ENCODE assay signal across 38 cellular contexts in the genomic region with DNA sequence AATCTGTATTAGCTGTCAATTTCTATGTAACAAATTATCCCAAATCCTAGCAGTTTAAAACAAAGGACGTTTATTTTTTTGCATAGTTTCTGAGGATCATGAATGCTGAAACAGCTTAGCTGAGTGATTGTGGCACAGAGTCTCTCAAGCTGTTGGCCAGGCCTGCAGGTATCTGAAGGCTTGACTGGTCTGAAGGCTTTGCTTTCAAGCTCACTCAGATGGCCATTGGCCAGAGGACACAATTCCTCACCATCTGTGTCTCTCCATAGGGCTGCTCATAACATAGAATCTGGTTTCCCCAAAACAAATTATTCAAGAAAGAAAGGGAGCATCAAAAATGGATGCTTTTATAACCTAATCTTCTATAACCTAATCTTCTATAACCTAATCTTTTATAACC. TPM values are rescaled to one million over a fixed set of nuclear protein-coding genes. Genes with fewer than 3 reads are reported as not detected.
"Had no signal": no experiment of that assay in that cellular context is flagged by ENCODE, and none has a peak within 500 bp of the region (broad histone marks: within the 10 kb centered on the region; RNA-seq: fewer than 3 reads in every experiment).

No MANE protein-coding gene starts in this region.

- H3K9me3 Mint-ChIP-seq: activated CD4-positive, alpha-beta memory T cell treated with anti-CD3 and anti-CD28 coated beads for 36 hours; activated CD4-positive, alpha-beta T cell treated with anti-CD3 and anti-CD28 coated beads, Interleukin-2, amount 10 ng/mL, durations not matched to agents 24 days and 14 days; activated CD8-positive, alpha-beta T cell treated with anti-CD3 and anti-CD28 coated beads for 36 hours; activated naive CD4-positive, alpha-beta T cell treated with anti-CD3 and anti-CD28 coated beads for 36 hours; activated T-helper 1 cell treated with anti-CD3 and anti-CD28 coated beads, Interleukin-12 subunit alpha, Interleukin-12 subunit beta, Interleukin-2, Interleukin-4 antibody, amounts not matched to agents 30 ng/mL and 10 ng/mL and 1 ng/mL, durations not matched to agents 14 hours and 24 hours and 36 hours; activated T-helper 17 cell treated with anti-CD3 and anti-CD28 coated beads, Interleukin-2, amount 50 U/mL, for 72 hours; T-helper 1 cell treated with Interleukin-12 subunit alpha and Interleukin-12 subunit beta and Interleukin-4 antibody, amounts not matched to agents 30 μg/mL and 1 μg/mL, for 36 hours; T-helper 2 cell treated with Interferon-gamma antibody and Interleukin-4, amounts not matched to agents 5 μg/mL and 100 μg/mL, for 36 hours had no signal

- H3K4me3 ChIP-seq: adrenal gland, body of pancreas, breast epithelium, colonic mucosa had no signal

- FAIRE-seq: astrocyte, TTC549 had no signal

- H3K36me3 Mint-ChIP-seq: activated CD4-positive, alpha-beta memory T cell treated with anti-CD3 and anti-CD28 coated beads for 36 hours; activated naive CD8-positive, alpha-beta T cell treated with anti-CD3 and anti-CD28 coated beads for 36 hours had no signal

- H3K27me3 ChIP-seq: adrenal gland, body of pancreas, brain microvascular endothelial cell, breast epithelium, colonic mucosa had no signal

- H3K4me1 Mint-ChIP-seq: activated B cell treated with CpG ODN at 0.5 μM for 24 hours; activated CD4-positive, alpha-beta T cell treated with anti-CD3 and anti-CD28 coated beads, Interleukin-2, amount 10 ng/mL, durations not matched to agents 24 days and 14 days; activated naive CD8-positive, alpha-beta T cell treated with anti-CD3 and anti-CD28 coated beads for 36 hours; activated T-helper 17 cell treated with anti-CD3 and anti-CD28 coated beads, Interleukin-2, amount 50 U/mL, for 72 hours had no signal

- H3K27me3 Mint-ChIP-seq: activated B cell treated with CpG ODN at 0.5 μM for 24 hours; activated CD4-positive, alpha-beta memory T cell treated with anti-CD3 and anti-CD28 coated beads for 36 hours; activated CD4-positive, alpha-beta T cell treated with anti-CD3 and anti-CD28 coated beads, Interleukin-2, amount 10 ng/mL, durations not matched to agents 24 days and 14 days; activated CD8-positive, alpha-beta T cell treated with anti-CD3 and anti-CD28 coated beads for 36 hours; activated naive CD8-positive, alpha-beta T cell treated with anti-CD3 and anti-CD28 coated beads for 36 hours had no signal

- H3K9me3 ChIP-seq: adrenal gland, body of pancreas, breast epithelium, colonic mucosa had no signal

- H3K4me1 ChIP-seq: adrenal gland, body of pancreas, breast epithelium, colonic mucosa had no signal

- H3K4me3 Mint-ChIP-seq: activated B cell treated with CpG ODN at 0.5 μM for 24 hours; activated CD4-positive, alpha-beta memory T cell treated with anti-CD3 and anti-CD28 coated beads for 36 hours; activated CD4-positive, alpha-beta T cell treated with anti-CD3 and anti-CD28 coated beads, Interleukin-2, amount 10 ng/mL, durations not matched to agents 24 days and 14 days; activated CD8-positive, alpha-beta T cell treated with anti-CD3 and anti-CD28 coated beads for 36 hours; activated naive CD4-positive, alpha-beta T cell treated with anti-CD3 and anti-CD28 coated beads for 36 hours; activated naive CD8-positive, alpha-beta T cell treated with anti-CD3 and anti-CD28 coated beads for 36 hours; activated T-cell treated with anti-CD3 and anti-CD28 coated beads, Interleukin-2, amount 50 U/mL, for 4 hours; activated T-cell treated with anti-CD3 and anti-CD28 coated beads, Interleukin-2, amount 50 U/mL, for 72 hours; activated T-helper 1 cell treated with anti-CD3 and anti-CD28 coated beads, Interleukin-12 subunit alpha, Interleukin-12 subunit beta, Interleukin-2, Interleukin-4 antibody, amounts not matched to agents 30 ng/mL and 10 ng/mL and 1 ng/mL, durations not matched to agents 14 hours and 24 hours and 36 hours; activated T-helper 17 cell treated with anti-CD3 and anti-CD28 coated beads, Interleukin-2, amount 50 U/mL, for 72 hours; T-helper 1 cell treated with Interleukin-12 subunit alpha and Interleukin-12 subunit beta and Interleukin-4 antibody, amounts not matched to agents 30 μg/mL and 1 μg/mL, for 36 hours; T-helper 2 cell treated with Interferon-gamma antibody and Interleukin-4, amounts not matched to agents 5 μg/mL and 100 μg/mL, for 36 hours had no signal

- DNase-seq: activated B cell treated with CpG ODN at 0.5 μM for 24 hours; activated CD4-positive, alpha-beta memory T cell treated with anti-CD3 and anti-CD28 coated beads for 36 hours; activated CD4-positive, alpha-beta T cell treated with anti-CD3 and anti-CD28 coated beads for 4 hours; activated CD4-positive, alpha-beta T cell treated with anti-CD3 and anti-CD28 coated beads, Interleukin-2, amount 10 ng/mL, durations not matched to agents 24 days and 14 days; activated CD4-positive, alpha-beta T cell treated with anti-CD3 and anti-CD28 coated beads, Interleukin-2, amount 50 U/mL, for 1 hour; activated CD4-positive, alpha-beta T cell treated with anti-CD3 and anti-CD28 coated beads, Interleukin-2, amount 50 U/mL, for 4 hours; activated CD4-positive, CD25-positive, alpha-beta regulatory T cell treated with anti-CD3 and anti-CD28 coated beads, Interleukin-2, amount 50 U/mL, for 72 hours; activated CD8-positive, alpha-beta memory T cell treated with anti-CD3 and anti-CD28 coated beads, Interleukin-2, amount 50 U/mL, for 4 hours; activated CD8-positive, alpha-beta T cell treated with anti-CD3 and anti-CD28 coated beads for 36 hours; activated effector memory CD4-positive, alpha-beta T cell treated with anti-CD3 and anti-CD28 coated beads, Interleukin-2, amount 50 U/mL, for 16 hours; activated gamma-delta T cell treated with Interleukin-2 at 50 U/mL for 16 hours; activated naive CD4-positive, alpha-beta T cell; activated naive CD4-positive, alpha-beta T cell treated with anti-CD3 and anti-CD28 coated beads for 36 hours; activated naive CD4-positive, alpha-beta T cell treated with anti-CD3 and anti-CD28 coated beads, Interleukin-2, amount 50 U/mL, for 16 hours; activated naive CD8-positive, alpha-beta T cell treated with anti-CD3 and anti-CD28 coated beads for 36 hours; activated T-cell treated with anti-CD3 and anti-CD28 coated beads for 4 hours; activated T-cell treated with anti-CD3 and anti-CD28 coated beads, Interleukin-2, amount 50 U/mL, for 1 hour; activated T-cell treated with anti-CD3 and anti-CD28 coated beads, Interleukin-2, amount 50 U/mL, for 4 hours; activated T-cell treated with anti-CD3 and anti-CD28 coated beads, Interleukin-2, amount 50 U/mL, for 72 hours; adrenal gland; amniotic stem cell; aorta; body of pancreas; brain microvascular endothelial cell; central memory CD4-positive, alpha-beta T cell; colonic mucosa; T-helper 2 cell; T-helper 9 cell had no signal

- H3K27ac Mint-ChIP-seq: activated B cell treated with CpG ODN at 0.5 μM for 24 hours; activated CD4-positive, alpha-beta memory T cell treated with anti-CD3 and anti-CD28 coated beads for 36 hours; activated CD4-positive, alpha-beta T cell treated with anti-CD3 and anti-CD28 coated beads, Interleukin-2, amount 10 ng/mL, durations not matched to agents 24 days and 14 days; activated CD8-positive, alpha-beta T cell treated with anti-CD3 and anti-CD28 coated beads for 36 hours; activated naive CD4-positive, alpha-beta T cell treated with anti-CD3 and anti-CD28 coated beads for 36 hours; activated naive CD4-positive, alpha-beta T cell treated with anti-CD3 and anti-CD28 coated beads, Interleukin-2, amount 50 U/mL, for 72 hours; activated naive CD8-positive, alpha-beta T cell treated with anti-CD3 and anti-CD28 coated beads for 36 hours; activated T-cell treated with anti-CD3 and anti-CD28 coated beads, Interleukin-2, amount 50 U/mL, for 72 hours; activated T-helper 1 cell treated with anti-CD3 and anti-CD28 coated beads, Interleukin-12 subunit alpha, Interleukin-12 subunit beta, Interleukin-2, Interleukin-4 antibody, amounts not matched to agents 30 ng/mL and 10 ng/mL and 1 ng/mL, durations not matched to agents 14 hours and 24 hours and 36 hours; activated T-helper 17 cell treated with anti-CD3 and anti-CD28 coated beads, Interleukin-2, amount 50 U/mL, for 72 hours; T-helper 1 cell treated with Interleukin-12 subunit alpha and Interleukin-12 subunit beta and Interleukin-4 antibody, amounts not matched to agents 30 μg/mL and 1 μg/mL, for 36 hours; T-helper 2 cell treated with Interferon-gamma antibody and Interleukin-4, amounts not matched to agents 5 μg/mL and 100 μg/mL, for 36 hours had no signal

- H3K36me3 ChIP-seq: adrenal gland, brain microvascular endothelial cell, breast epithelium, colonic mucosa had no signal

- H3K27ac ChIP-seq: adrenal gland, body of pancreas, brain microvascular endothelial cell, breast epithelium, colonic mucosa, VCaP had no signal

RNA-seq across cellular contexts. Expression of a gene that starts 33.7 kb away (rescaled TPM):
- total RNA-seq: activated B cell treated with CpG ODN at 0.5 μM for 24 hours; activated CD4-positive, alpha-beta memory T cell treated with anti-CD3 and anti-CD28 coated beads for 36 hours; activated CD4-positive, alpha-beta T cell treated with anti-CD3 and anti-CD28 coated beads, Interleukin-2, amount 10 ng/mL, durations not matched to agents 24 days and 14 days; activated CD8-positive, alpha-beta memory T cell treated with anti-CD3 and anti-CD28 coated beads for 36 hours; activated CD8-positive, alpha-beta T cell treated with anti-CD3 and anti-CD28 coated beads for 36 hours; activated naive CD4-positive, alpha-beta T cell treated with anti-CD3 and anti-CD28 coated beads for 36 hours; activated naive CD4-positive, alpha-beta T cell treated with anti-CD3 and anti-CD28 coated beads, Interleukin-2, amount 50 U/mL, for 72 hours; activated naive CD8-positive, alpha-beta T cell treated with anti-CD3 and anti-CD28 coated beads for 36 hours; activated T-cell treated with anti-CD3 and anti-CD28 coated beads, Interleukin-2, amount 50 U/mL, for 72 hours; activated T-helper 1 cell treated with anti-CD3 and anti-CD28 coated beads, Interleukin-12 subunit alpha, Interleukin-12 subunit beta, Interleukin-2, Interleukin-4 antibody, amounts not matched to agents 30 ng/mL and 10 ng/mL and 1 ng/mL, durations not matched to agents 14 hours and 24 hours and 36 hours; activated T-helper 17 cell treated with anti-CD3 and anti-CD28 coated beads, Interleukin-2, amount 50 U/mL, for 72 hours; aorta had no signal
- polyA plus RNA-seq: aorta had no signal
